ENCODE assay signal across 21 cellular contexts in genomic region chr6:85390775-85391174, GRCh38. TPM values are rescaled to one million over a fixed set of nuclear protein-coding genes. Genes with fewer than 3 reads are reported as not detected.
DNase-seq lines count a peak whose midpoint lies in the region; ATAC-seq, FAIRE-seq and TF ChIP-seq lines count a peak whose summit lies in the region.
"Had no signal": no experiment of that assay in that cellular context is flagged by ENCODE, and none has a peak within 500 bp of the region (broad histone marks: within the 10 kb centered on the region; RNA-seq: fewer than 3 reads in every experiment).

No MANE protein-coding gene starts in this region.

- TF ChIP-seq POLR2A in H54 (IDR thresholded peaks at IDR 0.05; ENCODE audit: low read depth, low read length): no peak

- no peaks in the 10 kb centered on the region for H3K9me1 ChIP-seq in keratinocyte (ENCODE audit: control insufficient read depth, extremely low read depth, insufficient read depth, low read length)

- H3K9ac ChIP-seq in keratinocyte (ENCODE audit: control insufficient read depth, extremely low read depth, insufficient read depth, low read length) (no peak overlapping the region), smooth muscle cell (ENCODE audit: low read depth) (no peak overlapping the region), MM.1S (ENCODE audit: low read length) (no peak overlapping the region)

- dilution Hi-C loops in keratinocyte (cut with MboI; ENCODE audit: extremely low pct_ligation_motif_present, low sequenced_read_pairs): no loop called here

- H3K27ac ChIP-seq in keratinocyte (ENCODE audit: control insufficient read depth, insufficient read depth, low read length) (no peak overlapping the region), smooth muscle cell (ENCODE audit: low read depth) (no peak overlapping the region), MM.1S (ENCODE audit: low read length) (no peak overlapping the region)
- H3K27ac ChIP-seq: thyroid gland had no signal

- FAIRE-seq in H54 (lab: Jason Lieb, UNC) (peak; percentile 33), bronchial epithelial cell (lab: Jason Lieb, UNC) (no peak), keratinocyte (lab: Jason Lieb, UNC) (no peak)
- FAIRE-seq: frontal cortex, GM12892 had no signal

- DNase-seq in H54 (ENCODE audit: insufficient read length, low spot score) (no peak), bronchial epithelial cell (ENCODE audit: low read depth) (peak; percentile 53), keratinocyte (ENCODE audit: low read depth, low spot score) (no peak), smooth muscle cell (lab: John Stamatoyannopoulos, UW; ENCODE audit: unreplicated experiment) (no peak), MM.1S (no peak)
- no peak for DNase-seq in stimulated activated naive CD8-positive, alpha-beta T cell treated with anti-CD3 and anti-CD28 coated beads, Interleukin-15, Interleukin-2, amounts not matched to agents 100 U/mL and 50 U/mL, for 24 hours
- DNase-seq: activated CD4-positive, alpha-beta T cell treated with anti-CD3 and anti-CD28 coated beads for 1 hour; activated effector memory CD4-positive, alpha-beta T cell treated with anti-CD3 and anti-CD28 coated beads, Interleukin-2, amount 50 U/mL, for 16 hours; aorta; CD4-positive, alpha-beta memory T cell; KG1; NCI-H1417; NCI-H2171 treated with DMSO at 0.1 percent for 48 hours; NK-92 treated with Interleukin-12 subunit alpha and Interleukin-12 subunit beta, amount 100 ng/mL, for 24 hours; occipital lobe; SHP77; thyroid gland had no signal

- H3K4me1 ChIP-seq in keratinocyte (ENCODE audit: control insufficient read depth, extremely low read depth, insufficient read depth, low read length): peaks cover 6% of the 10 kb centered on the region
- peaks cover 11% of the 10 kb centered on the region for H3K4me1 ChIP-seq in smooth muscle cell (ENCODE audit: low read depth)
- no peaks in the 10 kb centered on the region for H3K4me1 ChIP-seq in MM.1S (ENCODE audit: low read length)

- no peaks in the 10 kb centered on the region for H3K9me2 ChIP-seq in MM.1S (replicated peaks; ENCODE audit: insufficient read depth, low read length)

- H3K4me3 ChIP-seq in bronchial epithelial cell (ENCODE audit: low read depth, low read length) (no peak overlapping the region), keratinocyte (ENCODE audit: control insufficient read depth in 2 of 3, extremely low read depth in 1 of 3, insufficient read depth in 2 of 3, low read depth in 1 of 3, low read length in 3 of 3) (no peak overlapping the region), smooth muscle cell (peak overlapping the region; percentile 9), MM.1S (ENCODE audit: low read length) (no peak overlapping the region)
- H3K4me3 ChIP-seq: thyroid gland had no signal

- H3K4me2 ChIP-seq in keratinocyte (ENCODE audit: control insufficient read depth, extremely low read depth, insufficient read depth, low read depth, low read length) (no peak overlapping the region), smooth muscle cell (no peak overlapping the region), MM.1S (ENCODE audit: low read depth, low read length) (no peak overlapping the region)

- no peaks in the 10 kb centered on the region for H3K79me2 ChIP-seq in keratinocyte (ENCODE audit: control insufficient read depth, insufficient read depth, low read length)
- H3K79me2 ChIP-seq in smooth muscle cell (ENCODE audit: low read depth): no peaks in the 10 kb centered on the region
- no peaks in the 10 kb centered on the region for H3K79me2 ChIP-seq in MM.1S (ENCODE audit: low read length)

- no peak for ATAC-seq in stimulated activated naive CD8-positive, alpha-beta T cell treated with anti-CD3 and anti-CD28 coated beads, Interleukin-15, Interleukin-2, amounts not matched to agents 100 U/mL and 50 U/mL, for 24 hours
- no peak for ATAC-seq in HG02870 (IDR thresholded peaks at IDR 0.05; ENCODE audit: unreplicated experiment)
- ATAC-seq: HCT116 had no signal

- H3K27me3 ChIP-seq in bronchial epithelial cell (ENCODE audit: control insufficient read depth, insufficient read depth, low read length) (no peaks in the 10 kb centered on the region), keratinocyte (ENCODE audit: control insufficient read depth, extremely low read depth, insufficient read depth, low read length) (no peaks in the 10 kb centered on the region), smooth muscle cell (ENCODE audit: low read depth) (no peaks in the 10 kb centered on the region), MM.1S (replicated peaks; ENCODE audit: insufficient read depth, low read length) (no peaks in the 10 kb centered on the region)
- H3K27me3 ChIP-seq: thyroid gland had no signal

- TF ChIP-seq CTCF in bronchial epithelial cell (IDR thresholded peaks at IDR 0.05; ENCODE audit: insufficient read depth, low read length, severe bottlenecking) (no peak), keratinocyte (optimal IDR thresholded peaks at IDR 0.05 in 1 of 3, IDR thresholded peaks at IDR 0.05 in 1 of 3, conservative IDR thresholded peaks at IDR 0.05 in 1 of 3; ENCODE audit: extremely low read depth in 1 of 3, insufficient read depth in 2 of 3, low read length in 3 of 3) (no peak), smooth muscle cell (IDR thresholded peaks at IDR 0.05; ENCODE audit: borderline replicate concordance, insufficient read depth, poor library complexity, severe bottlenecking) (no peak), MM.1S (IDR thresholded peaks at IDR 0.05; ENCODE audit: low read length) (no peak)

- WGBS in smooth muscle cell (ENCODE audit: low lambda C conversion rate): 96% methylated on average over 1 of the region's 1 CpG

- H3F3A ChIP-seq in smooth muscle cell (ENCODE audit: low read depth) (no peaks in the 10 kb centered on the region), MM.1S (ENCODE audit: insufficient read depth, low read length) (no peaks in the 10 kb centered on the region)

- H4K20me1 ChIP-seq in keratinocyte (ENCODE audit: control insufficient read depth, extremely low read depth, insufficient read depth, low read length): no peaks in the 10 kb centered on the region
- H4K20me1 ChIP-seq in smooth muscle cell (ENCODE audit: low read depth): no peaks in the 10 kb centered on the region
- H4K20me1 ChIP-seq in MM.1S (ENCODE audit: insufficient read depth, low read length): no peaks in the 10 kb centered on the region

- no peaks in the 10 kb centered on the region for H3K9me3 ChIP-seq in keratinocyte (ENCODE audit: control insufficient read depth, low read depth, low read length)
- no peaks in the 10 kb centered on the region for H3K9me3 ChIP-seq in smooth muscle cell (replicated peaks; ENCODE audit: low read depth)
- no peaks in the 10 kb centered on the region for H3K9me3 ChIP-seq in MM.1S (replicated peaks; ENCODE audit: insufficient read depth, low read length)
- H3K9me3 ChIP-seq: thyroid gland had no signal

- peak overlapping the region; percentile 62 for H2AFZ ChIP-seq in keratinocyte (ENCODE audit: control insufficient read depth, low read length)
- peak overlapping the region; percentile 16 for H2AFZ ChIP-seq in smooth muscle cell (ENCODE audit: low read depth)
- no peak overlapping the region for H2AFZ ChIP-seq in MM.1S (ENCODE audit: low read length)

- no peaks in the 10 kb centered on the region for H3K36me3 ChIP-seq in bronchial epithelial cell (ENCODE audit: control insufficient read depth, insufficient read depth, low read length)
- peaks cover 0 to 1% of the 10 kb centered on the region in 2 experiments for H3K36me3 ChIP-seq in keratinocyte (ENCODE audit: control insufficient read depth in 2 of 2, extremely low read depth in 1 of 2, insufficient read depth in 2 of 2, low read length in 2 of 2)
- H3K36me3 ChIP-seq in smooth muscle cell (ENCODE audit: low read depth): no peaks in the 10 kb centered on the region
- H3K36me3 ChIP-seq in MM.1S (replicated peaks; ENCODE audit: insufficient read depth, low read length): no peaks in the 10 kb centered on the region
- H3K36me3 ChIP-seq: thyroid gland had no signal

RNA-seq across cellular contexts. Expression of gene NT5E, which starts 59.1 kb away (rescaled TPM):
- 31.4 and 71.1 TPM in 2 replicates for total RNA-seq in bronchial epithelial cell
- 114 to 280 TPM (median 268 TPM) in 3 replicates for polyA plus RNA-seq in keratinocyte
- 14.3 TPM for polyA plus RNA-seq in keratinocyte (2011; ENCODE audit: low read depth)
- polyA plus RNA-seq in keratinocyte (2011; cell fraction: cytosol; rRNA removed): 116 and 207 TPM in 2 replicates
- 173 and 193 TPM in 2 replicates for polyA plus RNA-seq in keratinocyte (2011; cell fraction: nucleus; rRNA removed)
- polyA plus RNA-seq in keratinocyte (2012; ENCODE audit: low replicate concordance): 33.4 and 214 TPM in 2 replicates
- polyA minus RNA-seq in keratinocyte: 118 to 284 TPM (median 138 TPM) in 3 replicates
- polyA minus RNA-seq in keratinocyte (2011; cell fraction: cytosol; rRNA and poly(A)+ RNA removed): 325 TPM
- polyA minus RNA-seq in keratinocyte (2011; cell fraction: nucleus; rRNA and poly(A)+ RNA removed): 170 and 250 TPM in 2 replicates
- total RNA-seq in smooth muscle cell: 124 and 137 TPM in 2 replicates
- 72.8 and 88.6 TPM in 2 replicates for polyA plus RNA-seq in smooth muscle cell
